In the genomic region with DNA sequence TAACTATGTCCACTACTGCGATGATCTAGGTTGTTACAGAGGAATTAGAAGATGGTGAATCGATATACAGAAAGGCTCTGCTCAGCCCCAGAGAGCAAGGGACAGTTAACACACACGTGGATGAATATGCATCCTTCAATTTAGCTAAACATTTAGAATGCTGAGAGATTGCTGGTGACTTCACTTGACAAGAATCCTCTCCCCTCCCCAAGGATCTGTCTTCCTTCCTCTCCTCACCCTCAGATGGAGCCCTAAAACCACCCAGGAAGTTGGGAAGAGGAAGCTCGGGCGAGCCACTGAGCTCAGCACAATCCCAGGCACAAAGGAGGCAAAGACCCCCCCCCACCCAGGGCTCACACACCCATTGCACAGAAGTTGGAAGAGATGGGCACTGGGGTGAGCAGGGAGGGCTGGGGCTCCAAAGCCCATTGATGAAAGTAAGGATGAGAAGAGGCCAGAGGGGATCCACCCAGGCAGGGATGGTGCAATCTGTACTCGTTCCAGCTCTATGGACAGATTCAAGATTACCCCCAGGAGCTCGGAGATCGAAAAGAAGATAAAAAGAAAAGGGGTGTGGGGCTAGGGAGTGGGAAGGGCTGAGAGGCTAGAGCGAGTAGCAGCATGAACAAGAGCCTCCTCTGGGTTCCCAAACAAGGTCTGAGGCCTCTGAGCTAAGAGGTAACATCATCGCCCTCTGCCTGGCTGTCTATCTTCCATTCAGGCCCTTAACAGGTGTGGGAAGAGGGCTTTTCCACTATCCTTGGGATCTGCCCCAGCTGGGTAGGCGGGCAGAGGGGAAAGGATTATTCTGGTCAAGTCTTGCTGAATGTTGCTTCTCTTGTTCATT, we compare ENCODE assay signal across 8 cellular contexts. TPM values are rescaled to one million over a fixed set of nuclear protein-coding genes. Genes with fewer than 3 reads are reported as not detected.
DNase-seq lines count a peak whose midpoint lies in the region; ATAC-seq and TF ChIP-seq lines count a peak whose summit lies in the region.

No MANE protein-coding gene starts in this region.

- H3K4me1 Mint-ChIP-seq in activated CD8-positive, alpha-beta T cell treated with anti-CD3 and anti-CD28 coated beads, Interleukin-2, amount 10 ng/mL, durations not matched to agents 7 days and 5 days (ENCODE audit: low read depth), result peaks cover 36% of the 10 kb centered on the region

- POLR2A ChIA-PET in BJ (lab: Charles Lee), result interaction anchor here (0.6 to 1.2 kb wide), 2 partner anchors 29 to 84 kb away, joined by 3 to 6 read pairs; partner anchors contain the start of gene OTUD5
- POLR2A ChIA-PET in activated CD8-positive, alpha-beta T cell treated with anti-CD3 and anti-CD28 coated beads, Interleukin-2, amount 10 ng/mL, durations not matched to agents 7 days and 5 days (lab: Charles Lee), result interaction anchor here (0.8 to 3.2 kb wide), 3 partner anchors 39 to 101 kb away, joined by 3 to 10 read pairs (median 3); partner anchors contain the start of genes GRIPAP1 and OTUD5

- no peaks in the 10 kb centered on the region for H3K9me3 Mint-ChIP-seq in activated CD8-positive, alpha-beta T cell treated with anti-CD3 and anti-CD28 coated beads, Interleukin-2, amount 10 ng/mL, durations not matched to agents 7 days and 5 days (ENCODE audit: insufficient read depth)

- H3K27me3 ChIP-seq in BJ (ENCODE audit: control insufficient read depth, insufficient read depth, low read length), result no peaks in the 10 kb centered on the region
- no peaks in the 10 kb centered on the region for H3K27me3 ChIP-seq in foreskin keratinocyte

- CTCF ChIA-PET in BJ (lab: Yijun Ruan, JAX), result interaction anchor here (0.7 to 1.1 kb wide), 3 partner anchors 70 to 150 kb away, joined by 3 to 4 read pairs (median 4); partner anchors contain the start of gene KCND1
- CTCF ChIA-PET in activated CD8-positive, alpha-beta T cell treated with anti-CD3 and anti-CD28 coated beads, Interleukin-2, amount 10 ng/mL, durations not matched to agents 7 days and 5 days (lab: Charles Lee), result interaction anchor here (0.8 to 1.4 kb wide), 2 partner anchors 69 to 84 kb away, joined by 4 to 6 read pairs; partner anchors contain the start of gene OTUD5

- peak overlapping the region; percentile 85 for H3K27ac ChIP-seq in foreskin keratinocyte

- H3K27me3 Mint-ChIP-seq in activated CD8-positive, alpha-beta T cell treated with anti-CD3 and anti-CD28 coated beads, Interleukin-2, amount 10 ng/mL, durations not matched to agents 7 days and 5 days (ENCODE audit: low read depth), result no peaks in the 10 kb centered on the region

- peak overlapping the region; percentile 75 for H3K4me3 ChIP-seq in BJ (ENCODE audit: low read depth, low read length)

- ATAC-seq in activated CD8-positive, alpha-beta T cell treated with anti-CD3 and anti-CD28 coated beads, Interleukin-2, amount 10 ng/mL, durations not matched to agents 7 days and 5 days, result no peak
- ATAC-seq in foreskin keratinocyte (peak; percentile 2), GM21717 (IDR thresholded peaks at IDR 0.05; ENCODE audit: unreplicated experiment) (no peak), HG02623 (IDR thresholded peaks at IDR 0.05; ENCODE audit: unreplicated experiment) (no peak)

- H3K4me1 ChIP-seq in foreskin keratinocyte, result no peaks in the 10 kb centered on the region

- H3K36me3 ChIP-seq in BJ (ENCODE audit: control insufficient read depth, insufficient read depth, low read length), result peaks cover 10% of the 10 kb centered on the region

- no peak for DNase-seq in BJ (ENCODE audit: low read depth)
- DNase-seq in HS-27A (ENCODE audit: low read depth), result peak; percentile 29
- peak; percentile 25 for DNase-seq in activated CD8-positive, alpha-beta T cell treated with anti-CD3 and anti-CD28 coated beads, Interleukin-2, amount 10 ng/mL, durations not matched to agents 7 days and 5 days
- peak in 1 of 2 donors; percentile 66 for DNase-seq in foreskin keratinocyte
- peak; percentile 3 for DNase-seq in retina
- no peak for DNase-seq in ureter (ENCODE audit: low spot score)

- TF ChIP-seq CTCF in BJ (IDR thresholded peaks at IDR 0.05; ENCODE audit: insufficient read depth, low read depth, low read length), result no peak
- peak; percentile 23 for TF ChIP-seq CTCF in foreskin keratinocyte (conservative IDR thresholded peaks at IDR 0.05)

- H3K36me3 Mint-ChIP-seq in activated CD8-positive, alpha-beta T cell treated with anti-CD3 and anti-CD28 coated beads, Interleukin-2, amount 10 ng/mL, durations not matched to agents 7 days and 5 days (ENCODE audit: low read depth), result peaks cover 18% of the 10 kb centered on the region

- H3K27ac Mint-ChIP-seq in activated CD8-positive, alpha-beta T cell treated with anti-CD3 and anti-CD28 coated beads, Interleukin-2, amount 10 ng/mL, durations not matched to agents 7 days and 5 days, result peak overlapping the region; percentile 87

- H3K4me3 Mint-ChIP-seq in activated CD8-positive, alpha-beta T cell treated with anti-CD3 and anti-CD28 coated beads, Interleukin-2, amount 10 ng/mL, durations not matched to agents 7 days and 5 days, result peak overlapping the region; percentile 87

RNA-seq across cellular contexts. Expression of gene TFE3, which starts 1.3 kb away (rescaled TPM):
- polyA plus RNA-seq in BJ (2011; rRNA removed) (20.8 and 26.4 TPM in 2 replicates), foreskin keratinocyte (38.3 and 38.8 TPM in 2 replicates)
- 31.8 and 39.2 TPM in 2 replicates for polyA minus RNA-seq in BJ (2011; rRNA and poly(A)+ RNA removed)
- 10 to 100 TPM; 17.6 to 18.2 TPM for total RNA-seq in activated CD8-positive, alpha-beta T cell treated with anti-CD3 and anti-CD28 coated beads, Interleukin-2, amount 10 ng/mL, durations not matched to agents 7 days and 5 days
- total RNA-seq in foreskin keratinocyte (41.4 and 41.9 TPM in 2 replicates), ureter (45.2 TPM)

RNA-seq across cellular contexts. Expression of gene CCDC120, which starts 16.9 kb away (rescaled TPM):
- 0.49 and 0.96 TPM in 2 replicates for polyA plus RNA-seq in BJ (2011; rRNA removed)
- 0.38 and 0.57 TPM in 2 replicates for polyA minus RNA-seq in BJ (2011; rRNA and poly(A)+ RNA removed)
- 1 to 10 TPM; 5.0 to 5.4 TPM for total RNA-seq in activated CD8-positive, alpha-beta T cell treated with anti-CD3 and anti-CD28 coated beads, Interleukin-2, amount 10 ng/mL, durations not matched to agents 7 days and 5 days
- total RNA-seq in foreskin keratinocyte, result 5.9 and 8.0 TPM in 2 replicates
- polyA plus RNA-seq in foreskin keratinocyte, result 7.3 and 7.8 TPM in 2 replicates
- 16.9 TPM for total RNA-seq in ureter

RNA-seq across cellular contexts. Expression of gene PRAF2, which starts 31.9 kb away (rescaled TPM):
- polyA plus RNA-seq in BJ (2011; rRNA removed), result 41.4 and 48.8 TPM in 2 replicates
- 28.3 and 44.3 TPM in 2 replicates for polyA minus RNA-seq in BJ (2011; rRNA and poly(A)+ RNA removed)
- total RNA-seq in activated CD8-positive, alpha-beta T cell treated with anti-CD3 and anti-CD28 coated beads, Interleukin-2, amount 10 ng/mL, durations not matched to agents 7 days and 5 days, result 10 to 100 TPM; 19.7 to 22.6 TPM
- total RNA-seq in foreskin keratinocyte, result 11.6 and 11.9 TPM in 2 replicates
- polyA plus RNA-seq in foreskin keratinocyte, result 31.6 and 31.8 TPM in 2 replicates
- 20.9 TPM for total RNA-seq in ureter

RNA-seq across cellular contexts. Expression of gene WDR45, which starts 37.8 kb away (rescaled TPM):
- polyA plus RNA-seq in BJ (2011; rRNA removed) (107 and 165 TPM in 2 replicates), foreskin keratinocyte (27.0 and 41.0 TPM in 2 replicates)
- 68.5 and 116 TPM in 2 replicates for polyA minus RNA-seq in BJ (2011; rRNA and poly(A)+ RNA removed)
- 10 to 100 TPM; 29.1 to 29.4 TPM for total RNA-seq in activated CD8-positive, alpha-beta T cell treated with anti-CD3 and anti-CD28 coated beads, Interleukin-2, amount 10 ng/mL, durations not matched to agents 7 days and 5 days
- total RNA-seq in foreskin keratinocyte (25.7 and 38.8 TPM in 2 replicates), ureter (60.8 TPM)

RNA-seq across cellular contexts. Expression of gene GRIPAP1, which starts 39.8 kb away (rescaled TPM):
- polyA plus RNA-seq in BJ (2011; rRNA removed), result 23.4 and 23.5 TPM in 2 replicates
- polyA minus RNA-seq in BJ (2011; rRNA and poly(A)+ RNA removed), result 9.6 and 15.1 TPM in 2 replicates
- 10 to 100 TPM; 81.8 to 82.7 TPM for total RNA-seq in activated CD8-positive, alpha-beta T cell treated with anti-CD3 and anti-CD28 coated beads, Interleukin-2, amount 10 ng/mL, durations not matched to agents 7 days and 5 days
- total RNA-seq in foreskin keratinocyte, result 18.8 and 18.9 TPM in 2 replicates
- polyA plus RNA-seq in foreskin keratinocyte, result 13.7 and 13.8 TPM in 2 replicates
- 56.8 TPM for total RNA-seq in ureter

Comparison
In these comparisons a context has a peak if more than half of its experiments do, and no peak if none do; other contexts are left out.
1. DNase-seq: peak in HS-27A (single experiment), activated CD8-positive, alpha-beta T cell treated with anti-CD3 and anti-CD28 coated beads, Interleukin-2, amount 10 ng/mL, durations not matched to agents 7 days and 5 days (single experiment) and retina (single experiment); none in BJ (single experiment) and ureter (single experiment).